ENCODE assay signal across 8 cellular contexts in the genomic region with DNA sequence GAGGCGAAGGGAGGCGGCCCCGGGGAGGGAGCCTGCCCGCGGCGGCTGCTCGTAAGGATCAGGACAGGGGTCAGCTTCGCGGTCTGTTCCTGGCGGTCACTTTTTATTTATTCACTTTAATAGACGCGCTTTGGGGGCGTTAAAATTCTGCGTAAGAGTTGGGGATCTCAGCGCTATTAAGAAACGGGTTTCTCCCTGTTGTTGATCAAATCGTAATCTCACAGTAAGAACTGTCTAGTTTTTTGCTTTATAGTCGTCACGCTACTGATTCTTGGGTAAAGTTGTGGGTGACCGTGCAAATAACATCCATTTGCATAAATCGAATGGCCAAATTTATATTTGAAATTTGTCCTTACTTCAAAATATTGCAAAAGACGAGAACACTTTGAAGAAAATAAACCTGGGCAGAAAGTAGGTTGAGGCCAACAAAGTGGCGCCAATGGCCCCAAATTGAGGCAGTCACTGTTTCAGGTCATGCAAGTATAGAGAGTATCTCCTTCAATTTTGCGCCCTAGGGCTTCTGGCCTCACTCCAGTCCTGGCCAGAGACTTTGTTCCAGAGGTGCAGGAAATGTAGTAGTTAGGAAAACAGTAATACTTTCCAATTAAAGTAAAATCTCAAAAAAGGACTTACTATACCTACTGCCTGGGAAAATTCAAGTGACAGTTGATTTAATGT. TPM values are rescaled to one million over a fixed set of nuclear protein-coding genes. Genes with fewer than 3 reads are reported as not detected.
DNase-seq lines count a peak whose midpoint lies in the region; ATAC-seq and TF ChIP-seq lines count a peak whose summit lies in the region.

No MANE protein-coding gene starts in this region.

- peak overlapping the region; percentile 94 for H3K27ac Mint-ChIP-seq in dendritic cell treated with granulocyte-macrophage colony-stimulating factor and Interleukin-4, amounts not matched to agents 40 ng/mL and 50 ng/mL, for 4 days

- DNase-seq in NCI-H1092 treated with DMSO at 0.1 percent for 48 hours (lab: John Stamatoyannopoulos, UW) = peak; percentile 51
- DNase-seq in NCI-H1092 (lab: John Stamatoyannopoulos, UW) = no peak
- peak; percentile 32 for DNase-seq in OCI-LY7 (ENCODE audit: low spot score)
- peak; percentile 33 for DNase-seq in mesendoderm
- no peak for DNase-seq in vagina (ENCODE audit: extremely low spot score in 2 of 2)
- DNase-seq in stimulated activated CD4-positive, alpha-beta T cell treated with anti-CD3 and anti-CD28 coated beads, Interleukin-15, amount 100 ng/mL, for 24 hours = no peak

- H2BK120ac ChIP-seq in mesendoderm (ENCODE audit: low read depth, low read length) = no peak overlapping the region

- H3K27me3 Mint-ChIP-seq in dendritic cell treated with granulocyte-macrophage colony-stimulating factor and Interleukin-4, amounts not matched to agents 40 ng/mL and 50 ng/mL, for 4 days = no peaks in the 10 kb centered on the region

- no peak overlapping the region for H3K23ac ChIP-seq in mesendoderm (ENCODE audit: low read length)

- H3K9me2 ChIP-seq in OCI-LY7 (ENCODE audit: insufficient read depth, low read length) = no peaks in the 10 kb centered on the region

- H3K27ac ChIP-seq in OCI-LY7 (ENCODE audit: low read depth, low read length, poor library complexity, severe bottlenecking) (peak overlapping the region; percentile 70), mesendoderm (ENCODE audit: low read depth, low read length) (peak overlapping the region; percentile 97), vagina (peak overlapping the region; percentile 93)

- peak overlapping the region; percentile 86 for H3K9ac ChIP-seq in mesendoderm (ENCODE audit: low read length)

- peak overlapping the region; percentile 99 for H3K4ac ChIP-seq in mesendoderm (ENCODE audit: low read depth, low read length)

- intact Hi-C loops in OCI-LY7 (cut with micrococcal nuclease; ENCODE audit: unreplicated experiment) (loop anchor here (1.0 to 10.0 kb wide), 5 partner anchors 24 to 1529 kb away; a partner anchor contains a TSS), vagina (cut with DNase I) (loop anchor here (2.0 kb wide), 1 partner anchor 62 kb away; a partner anchor contains a TSS)
- intact Hi-C loops in dendritic cell treated with granulocyte-macrophage colony-stimulating factor and Interleukin-4, amounts not matched to agents 40 ng/mL and 50 ng/mL, for 4 days (cut with micrococcal nuclease) = loop anchor here (1.0 to 5.0 kb wide), 4 partner anchors 44 to 238 kb away; no protein-coding TSS in a partner anchor

- no peak for TF ChIP-seq POLR2A in vagina (IDR thresholded peaks at IDR 0.05)

- H3K79me1 ChIP-seq in mesendoderm (ENCODE audit: low read length) = peaks cover 3% of the 10 kb centered on the region

- no peaks in the 10 kb centered on the region for H3K9me3 Mint-ChIP-seq in dendritic cell treated with granulocyte-macrophage colony-stimulating factor and Interleukin-4, amounts not matched to agents 40 ng/mL and 50 ng/mL, for 4 days

- H3K18ac ChIP-seq in mesendoderm (ENCODE audit: low read length) = peak overlapping the region; percentile 98

- H4K5ac ChIP-seq in mesendoderm (ENCODE audit: low read length) = no peak overlapping the region

- H2AFZ ChIP-seq in OCI-LY7 (ENCODE audit: low read length) = peak overlapping the region; percentile 83

- H3K4me2 ChIP-seq in OCI-LY7 (ENCODE audit: low read length) (peak overlapping the region; percentile 96), mesendoderm (ENCODE audit: low read length) (peak overlapping the region; percentile 35)

- H3K4me3 ChIP-seq in OCI-LY7 (ENCODE audit: low read depth, low read length, poor library complexity, severe bottlenecking) (peak overlapping the region; percentile 79), mesendoderm (ENCODE audit: low read length) (peak overlapping the region; percentile 82), vagina (peak overlapping the region; percentile 87 to 98)

- ATAC-seq in GM21360 (IDR thresholded peaks at IDR 0.05; ENCODE audit: unreplicated experiment) = no peak

- peaks cover 38% of the 10 kb centered on the region for H3K79me2 ChIP-seq in OCI-LY7 (ENCODE audit: insufficient read depth, low read depth, low read length)
- peaks cover 14% of the 10 kb centered on the region for H3K79me2 ChIP-seq in mesendoderm (ENCODE audit: control insufficient read depth, insufficient read depth, low read length)

- H3K4me1 ChIP-seq in OCI-LY7 (ENCODE audit: insufficient read depth, low read length, poor library complexity, severe bottlenecking) (peaks cover 26% of the 10 kb centered on the region), mesendoderm (ENCODE audit: control insufficient read depth, low read depth, low read length) (peaks cover 3% of the 10 kb centered on the region), vagina (peaks cover 30% of the 10 kb centered on the region)

- H3K27me3 ChIP-seq in mesendoderm (ENCODE audit: insufficient read depth, low read length, poor library complexity) (no peaks in the 10 kb centered on the region), vagina (no peaks in the 10 kb centered on the region)

- H4K8ac ChIP-seq in mesendoderm (ENCODE audit: low read depth, low read length) = peak overlapping the region; percentile 65

- peaks cover 17% of the 10 kb centered on the region for H3K36me3 ChIP-seq in OCI-LY7 (ENCODE audit: insufficient read depth, low read length)
- no peaks in the 10 kb centered on the region for H3K36me3 ChIP-seq in mesendoderm (ENCODE audit: control insufficient read depth, insufficient read depth, low read length)
- H3K36me3 ChIP-seq in vagina = peaks cover 0 to 3% of the 10 kb centered on the region in 2 donors

- CTCF ChIA-PET in OCI-LY7 (lab: Charles Lee; ENCODE audit: unreplicated experiment) = no interaction called here

- TF ChIP-seq CTCF in OCI-LY7 (conservative IDR thresholded peaks at IDR 0.05; ENCODE audit: low read length) = no peak
- TF ChIP-seq CTCF in vagina (IDR thresholded peaks at IDR 0.05) = no peak

- no peaks in the 10 kb centered on the region for H4K20me1 ChIP-seq in OCI-LY7 (ENCODE audit: insufficient read depth, low read length)

- TSS peak; percentile 69 for BruUV-seq in OCI-LY7 (replicated peaks; lab: Mats Ljungman, UMichigan)

- POLR2A ChIA-PET in OCI-LY7 (lab: Charles Lee) = interaction anchor here (0.9 to 2.0 kb wide), 8 partner anchors 12 to 848 kb away, joined by 3 to 15 read pairs (median 4); no protein-coding TSS in a partner anchor

- H3K56ac ChIP-seq in mesendoderm (ENCODE audit: low read length) = peak overlapping the region; percentile 87

- H3K9me3 ChIP-seq in OCI-LY7 (ENCODE audit: low read length) (no peaks in the 10 kb centered on the region), vagina (no peaks in the 10 kb centered on the region)

- peaks cover 62% of the 10 kb centered on the region for H3K36me3 Mint-ChIP-seq in dendritic cell treated with granulocyte-macrophage colony-stimulating factor and Interleukin-4, amounts not matched to agents 40 ng/mL and 50 ng/mL, for 4 days (ENCODE audit: low read depth)

- no CpG with 5 or more reads among the region's 24 CpGs for WGBS in mesendoderm (ENCODE audit: extremely low coverage, insufficient coverage, low lambda C conversion rate)

- H2BK5ac ChIP-seq in mesendoderm (ENCODE audit: low read length) = no peak overlapping the region

- H2AK5ac ChIP-seq in mesendoderm (ENCODE audit: low read length) = no peak overlapping the region

- H3K4me1 Mint-ChIP-seq in dendritic cell treated with granulocyte-macrophage colony-stimulating factor and Interleukin-4, amounts not matched to agents 40 ng/mL and 50 ng/mL, for 4 days (ENCODE audit: low read depth) = peaks cover 31% of the 10 kb centered on the region

- peak overlapping the region; percentile 98 for H3K4me3 Mint-ChIP-seq in dendritic cell treated with granulocyte-macrophage colony-stimulating factor and Interleukin-4, amounts not matched to agents 40 ng/mL and 50 ng/mL, for 4 days

- no peak overlapping the region for H2BK15ac ChIP-seq in mesendoderm (replicated peaks; ENCODE audit: low read depth)

RNA-seq across cellular contexts. Expression of a gene that starts 1.0 kb away (rescaled TPM):
- 10.2 and 21.2 TPM in 2 replicates for total RNA-seq in OCI-LY7 (2014; rRNA removed; shearing (Covaris generic))
- total RNA-seq in OCI-LY7 (2022) (22.0 and 22.3 TPM in 2 replicates), vagina (15.7 TPM)
- 12.2 TPM for polyA plus RNA-seq in mesendoderm (2013, experiment 1 of 2)
- polyA plus RNA-seq in mesendoderm (2013, experiment 2 of 2) = 12.4 TPM

RNA-seq across cellular contexts. Expression of a gene that starts 40.9 kb away (rescaled TPM):
- total RNA-seq in OCI-LY7 (2014; rRNA removed; shearing (Covaris generic)) = not detected in 2 replicates
- total RNA-seq in OCI-LY7 (2022) (not detected in 2 replicates), vagina (2.0 TPM)
- 0.08 TPM for polyA plus RNA-seq in mesendoderm (2013, experiment 1 of 2)
- polyA plus RNA-seq in mesendoderm (2013, experiment 2 of 2) = 0.10 TPM

Comparison
In these comparisons a context has a peak if more than half of its experiments do, and no peak if none do; other contexts are left out.
1. DNase-seq: peak in NCI-H1092 treated with DMSO at 0.1 percent for 48 hours (single experiment), OCI-LY7 (single experiment) and mesendoderm (single experiment); none in NCI-H1092 (single experiment), vagina (0 of 2) and stimulated activated CD4-positive, alpha-beta T cell treated with anti-CD3 and anti-CD28 coated beads, Interleukin-15, amount 100 ng/mL, for 24 hours (single experiment).
2. Peak in every context shown above with its lines, with median percentiles within 50 percentile points of each other: H3K27ac ChIP-seq and H3K4me3 ChIP-seq.